ENCODE assay signal across 8 cellular contexts in the genomic region with DNA sequence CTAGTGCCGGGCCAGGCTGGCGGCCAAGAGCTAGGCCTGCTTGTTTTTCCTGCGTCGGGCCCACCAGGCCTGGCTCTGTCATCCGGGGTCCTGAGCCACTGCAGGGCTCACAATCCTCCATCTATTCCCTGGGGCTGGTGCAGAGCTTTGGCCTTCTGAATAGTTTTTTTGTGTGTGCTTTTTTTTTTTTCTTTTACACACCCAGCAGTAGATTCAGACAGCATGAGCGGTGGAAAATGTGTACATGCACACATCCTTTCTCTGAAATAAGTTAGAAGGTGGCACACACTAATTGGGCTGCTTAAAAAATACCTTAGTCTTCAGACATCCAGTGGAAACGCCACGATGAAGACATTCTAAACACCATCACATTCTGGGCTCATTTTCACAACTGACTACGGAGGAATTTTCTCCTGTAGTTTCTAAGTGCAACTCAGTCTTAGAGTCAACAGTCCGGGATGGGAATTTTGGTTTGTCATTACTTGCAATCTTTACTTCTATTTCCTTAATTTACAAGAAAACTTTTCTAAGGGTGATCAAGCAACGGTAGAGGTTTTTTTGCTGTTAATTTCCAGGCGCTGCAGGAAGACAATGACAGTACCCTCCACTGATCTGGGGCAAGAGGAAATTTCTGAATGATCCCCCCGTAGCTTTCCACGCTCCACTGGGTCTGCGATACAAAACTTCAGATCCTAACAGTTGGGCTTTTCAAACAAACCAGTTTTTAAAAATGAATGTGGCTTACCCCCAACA. TPM values are rescaled to one million over a fixed set of nuclear protein-coding genes. Genes with fewer than 3 reads are reported as not detected.
DNase-seq lines count a peak whose midpoint lies in the region; ATAC-seq lines count a peak whose summit lies in the region.

No MANE protein-coding gene starts in this region.

- H3K27me3 ChIP-seq in MG63: no peaks in the 10 kb centered on the region
- H3K27me3 ChIP-seq in mononuclear cell (ENCODE audit: insufficient read depth, low read length): no peaks in the 10 kb centered on the region

- H3K9me3 ChIP-seq in MG63: no peaks in the 10 kb centered on the region
- no peaks in the 10 kb centered on the region for H3K9me3 ChIP-seq in mononuclear cell (ENCODE audit: low read depth, low read length)

- ATAC-seq in GM21825 (IDR thresholded peaks at IDR 0.05; ENCODE audit: unreplicated experiment): no peak

- H3K4me1 ChIP-seq in mononuclear cell (ENCODE audit: insufficient read depth, low read length): peaks cover 58% of the 10 kb centered on the region

- peaks cover 44% of the 10 kb centered on the region for H3K36me3 ChIP-seq in MG63

- H3K4me3 ChIP-seq in MG63 (peak overlapping the region; percentile 70), mononuclear cell (ENCODE audit: low read length) (peak overlapping the region; percentile 99)

- peak; percentile 17 for DNase-seq in CD1c-positive myeloid dendritic cell (ENCODE audit: extremely low spot score)
- DNase-seq in MG63: no peak
- DNase-seq in caudate nucleus (lab: John Stamatoyannopoulos, UW): peak in 10 of 61 donors; percentile 61 to 83 (median 69)
- DNase-seq in COLO829 (ENCODE audit: low spot score): no peak
- DNase-seq in cerebellum (ENCODE audit: low spot score): no peak
- DNase-seq in stimulated activated CD4-positive, alpha-beta T cell treated with anti-CD3 and anti-CD28 coated beads, Interleukin-1b, Interleukin-23, amount 100 ng/mL, for 48 hours: no peak

- peak overlapping the region; percentile 95 for H3K27ac ChIP-seq in caudate nucleus (ENCODE audit: low read depth, low read length)

RNA-seq across cellular contexts. Expression of gene ZFP36L2, which starts 6.0 kb away (rescaled TPM):
- total RNA-seq in MG63 (2014; rRNA removed; shearing (Covaris generic); ENCODE audit: low replicate concordance): 9.6 and 19.7 TPM in 2 replicates
- 144 TPM for total RNA-seq in mononuclear cell
- total RNA-seq in cerebellum: 6.6 TPM
